Comparison of ENCODE assay signal across 14 cellular contexts in genomic region chr12:48336564-48336963, GRCh38. TPM values are rescaled to one million over a fixed set of nuclear protein-coding genes. Genes with fewer than 3 reads are reported as not detected.
A peak's percentile ranks its signal among the peaks of the same experiment; 100 is the strongest.
DNase-seq lines count a peak whose midpoint lies in the region; TF ChIP-seq lines count a peak whose summit lies in the region.
"Had no signal": no experiment of that assay in that cellular context is flagged by ENCODE, and none has a peak within 500 bp of the region (broad histone marks: within the 10 kb centered on the region; RNA-seq: fewer than 3 reads in every experiment).

No MANE protein-coding gene starts in this region.

- no peaks in the 10 kb centered on the region for H3K79me1 ChIP-seq in mesendoderm (ENCODE audit: low read length)

- H3K9ac ChIP-seq in Karpas-422 (ENCODE audit: low read length) (no peak overlapping the region), mesendoderm (ENCODE audit: low read length) (no peak overlapping the region)

- in situ Hi-C loops in brain microvascular endothelial cell (cut with HindIII; ENCODE audit: low pct_ligation_motif_present, low sequenced_read_pairs): no loop called here

- POLR2A ChIA-PET in GM10248 (lab: Yijun Ruan, JAX): no interaction called here

- H3K4me1 ChIP-seq in Karpas-422 (ENCODE audit: low read length) (peaks cover 4% of the 10 kb centered on the region; the same call in 1 of the 2 replicates), mesendoderm (ENCODE audit: control insufficient read depth, low read depth, low read length) (no peaks in the 10 kb centered on the region)
- H3K4me1 ChIP-seq: right atrium auricular region, testis had no signal

- no peak overlapping the region for H2AFZ ChIP-seq in Karpas-422 (ENCODE audit: low read length)

- H3K56ac ChIP-seq in mesendoderm (ENCODE audit: low read length): no peak overlapping the region

- H3K4me2 ChIP-seq in Karpas-422 (ENCODE audit: low read depth, low read length, poor library complexity, severe bottlenecking): no peak overlapping the region
- no peak overlapping the region for H3K4me2 ChIP-seq in mesendoderm (ENCODE audit: low read length)

- H3K27ac ChIP-seq in Karpas-422 (ENCODE audit: low read length) (no peak overlapping the region), brain microvascular endothelial cell (no peak overlapping the region), mesendoderm (ENCODE audit: low read depth, low read length) (no peak overlapping the region)
- H3K27ac ChIP-seq: right atrium auricular region, testis had no signal

- no peaks in the 10 kb centered on the region for H3K9me2 ChIP-seq in Karpas-422 (replicated peaks; ENCODE audit: insufficient read depth, low read length)

- H4K20me1 ChIP-seq in Karpas-422 (ENCODE audit: insufficient read depth, low read depth, low read length): no peaks in the 10 kb centered on the region

- H3K9me3 ChIP-seq in Karpas-422 (ENCODE audit: low read length): no peaks in the 10 kb centered on the region
- H3K9me3 ChIP-seq: right atrium auricular region, testis had no signal

- H3K36me3 ChIP-seq in Karpas-422 (ENCODE audit: insufficient read depth, low read length): no peaks in the 10 kb centered on the region
- H3K36me3 ChIP-seq in brain microvascular endothelial cell (replicated peaks): no peaks in the 10 kb centered on the region
- H3K36me3 ChIP-seq in mesendoderm (ENCODE audit: control insufficient read depth, insufficient read depth, low read length): no peaks in the 10 kb centered on the region
- H3K36me3 ChIP-seq: right atrium auricular region had no signal

- CTCF ChIA-PET in GM10248 (lab: Yijun Ruan, JAX): no interaction called here

- H2BK15ac ChIP-seq in mesendoderm (replicated peaks; ENCODE audit: low read depth): no peak overlapping the region

- WGBS in mesendoderm (ENCODE audit: extremely low coverage, insufficient coverage, low lambda C conversion rate): no CpG with 5 or more reads among the region's 4 CpGs

- H3K4me3 ChIP-seq in Karpas-422 (ENCODE audit: low read length): no peak overlapping the region
- no peak overlapping the region for H3K4me3 ChIP-seq in brain microvascular endothelial cell (ENCODE audit: low read depth, low read length)
- no peak overlapping the region for H3K4me3 ChIP-seq in mesendoderm (ENCODE audit: low read length)
- H3K4me3 ChIP-seq: right atrium auricular region, testis had no signal

- H2BK5ac ChIP-seq in mesendoderm (ENCODE audit: low read length): no peak overlapping the region

- H4K5ac ChIP-seq in mesendoderm (ENCODE audit: low read length): no peak overlapping the region

- H3K27me3 ChIP-seq in Karpas-422 (ENCODE audit: low read length): no peaks in the 10 kb centered on the region
- no peaks in the 10 kb centered on the region for H3K27me3 ChIP-seq in brain microvascular endothelial cell (replicated peaks)
- no peaks in the 10 kb centered on the region for H3K27me3 ChIP-seq in mesendoderm (ENCODE audit: insufficient read depth, low read length, poor library complexity)
- H3K27me3 ChIP-seq: right atrium auricular region, testis had no signal

- H3K4ac ChIP-seq in mesendoderm (ENCODE audit: low read depth, low read length): no peak overlapping the region

- no peak overlapping the region for H4K8ac ChIP-seq in mesendoderm (ENCODE audit: low read depth, low read length)

- DNase-seq in GM10266 (ENCODE audit: extremely low spot score): no peak
- peak; percentile 59 for DNase-seq in Karpas-422
- DNase-seq in brain microvascular endothelial cell: no peak
- peak; percentile 40 for DNase-seq in mesendoderm
- DNase-seq in GM10248 (ENCODE audit: extremely low spot score): no peak
- DNase-seq in NCI-H146 (lab: John Stamatoyannopoulos, UW): no peak
- DNase-seq in CD1c-positive myeloid dendritic cell (ENCODE audit: extremely low spot score): no peak
- no peak for DNase-seq in HCEC 1CT
- DNase-seq: activated effector memory CD4-positive, alpha-beta T cell treated with Interleukin-2 at 50 U/mL for 16 hours; naive B cell; NCI-H1105 treated with DMSO at 0.1 percent for 48 hours; NCI-H69; testis had no signal

- no peak overlapping the region for H2AK5ac ChIP-seq in mesendoderm (ENCODE audit: low read length)

- peak; percentile 16 for TF ChIP-seq CTCF in GM10266 (IDR thresholded peaks at IDR 0.05; ENCODE audit: control insufficient read depth, insufficient read depth, low read depth, missing control alignments)
- peak; percentile 33 for TF ChIP-seq CTCF in brain microvascular endothelial cell (IDR thresholded peaks at IDR 0.05; ENCODE audit: low read depth, low read length, missing control alignments)
- no peak for TF ChIP-seq CTCF in GM10248 (IDR thresholded peaks at IDR 0.05; ENCODE audit: control extremely low read depth, extremely low read depth, low read depth, missing control alignments)

- H3K79me2 ChIP-seq in Karpas-422 (ENCODE audit: low read length) (no peaks in the 10 kb centered on the region), mesendoderm (ENCODE audit: control insufficient read depth, insufficient read depth, low read length) (no peaks in the 10 kb centered on the region)

- H2BK120ac ChIP-seq in mesendoderm (ENCODE audit: low read depth, low read length): no peak overlapping the region

- H3K23ac ChIP-seq in mesendoderm (ENCODE audit: low read length): no peak overlapping the region

- H3K18ac ChIP-seq in mesendoderm (ENCODE audit: low read length): no peak overlapping the region

RNA-seq across cellular contexts. Expression of gene ZNF641, which starts 14.2 kb away (rescaled TPM):
- total RNA-seq in Karpas-422 (2014; rRNA removed; shearing (Covaris generic); ENCODE audit: low replicate concordance): 16.7 and 21.6 TPM in 2 replicates
- polyA plus RNA-seq in mesendoderm (2013, experiment 1 of 2): 3.8 TPM
- 3.7 TPM for polyA plus RNA-seq in mesendoderm (2013, experiment 2 of 2)

Comparison
In these comparisons a context has a peak if more than half of its experiments do, and no peak if none do; other contexts are left out.
1. DNase-seq: peak in Karpas-422 (single experiment) and mesendoderm (single experiment); none in GM10266 (single experiment), brain microvascular endothelial cell (single experiment), GM10248 (single experiment), NCI-H146 (single experiment), CD1c-positive myeloid dendritic cell (single experiment) and HCEC 1CT (single experiment).